Comparison of ENCODE assay signal across 35 cellular contexts in genomic region chr18:61323951-61324350, GRCh38. TPM values are rescaled to one million over a fixed set of nuclear protein-coding genes. Genes with fewer than 3 reads are reported as not detected.
"Had no signal": no experiment of that assay in that cellular context is flagged by ENCODE, and none has a peak within 500 bp of the region (broad histone marks: within the 10 kb centered on the region; RNA-seq: fewer than 3 reads in every experiment).

No MANE protein-coding gene starts in this region.

- H3K36me3 Mint-ChIP-seq: activated naive CD8-positive, alpha-beta T cell; mesothelial cell of epicardium; stimulated activated effector memory CD8-positive, alpha-beta T cell treated with anti-CD3 and anti-CD28 coated beads, Interleukin-12 subunit alpha, Interleukin-12 subunit beta, amount 100 ng/mL, for 72 hours had no signal

- FAIRE-seq: keratinocyte, pancreas, small intestine, TTC549 had no signal

- H3K9me3 Mint-ChIP-seq: nephron progenitor cell; stimulated activated naive CD8-positive, alpha-beta T cell treated with anti-CD3 and anti-CD28 coated beads, Interleukin-15, amount 100 ng/mL, for 72 hours had no signal

- H3K4me3 Mint-ChIP-seq: activated naive CD8-positive, alpha-beta T cell; effector memory CD8-positive, alpha-beta T cell; mesothelial cell of epicardium; naive B cell; nephron progenitor cell; stimulated activated effector memory CD8-positive, alpha-beta T cell treated with anti-CD3 and anti-CD28 coated beads, Interleukin-12 subunit alpha, Interleukin-12 subunit beta, amount 100 ng/mL, for 72 hours; stimulated activated naive CD8-positive, alpha-beta T cell treated with anti-CD3 and anti-CD28 coated beads, Interleukin-15, amount 100 ng/mL, for 72 hours had no signal

- H3K27me3 Mint-ChIP-seq: effector memory CD8-positive, alpha-beta T cell; stimulated activated naive CD8-positive, alpha-beta T cell treated with anti-CD3 and anti-CD28 coated beads, Interleukin-15, amount 100 ng/mL, for 72 hours had no signal

- H3K4me1 Mint-ChIP-seq: mesothelial cell of epicardium; naive B cell; nephron progenitor cell; stimulated activated effector memory CD8-positive, alpha-beta T cell treated with anti-CD3 and anti-CD28 coated beads, Interleukin-12 subunit alpha, Interleukin-12 subunit beta, amount 100 ng/mL, for 72 hours; stimulated activated naive CD8-positive, alpha-beta T cell treated with anti-CD3 and anti-CD28 coated beads, Interleukin-15, amount 100 ng/mL, for 72 hours had no signal

- H3K4me3 ChIP-seq: adrenal gland, body of pancreas, cardiac muscle cell, colonic mucosa, gastroesophageal sphincter, hepatocyte, pancreas, prostate gland, sigmoid colon, thyroid gland, upper lobe of left lung, vagina had no signal

- H3K27me3 ChIP-seq: adrenal gland, body of pancreas, cardiac muscle cell, colonic mucosa, gastroesophageal sphincter, neutrophil, pancreas, sigmoid colon, thyroid gland, upper lobe of left lung, vagina had no signal

- DNase-seq: activated CD4-positive, alpha-beta T cell treated with anti-CD3 and anti-CD28 coated beads for 48 hours; activated CD4-positive, alpha-beta T cell treated with anti-CD3 and anti-CD28 coated beads, Interleukin-2, amount 50 U/mL, for 48 hours; activated CD8-positive, alpha-beta memory T cell treated with anti-CD3 and anti-CD28 coated beads for 24 hours; activated effector memory CD4-positive, alpha-beta T cell treated with Interleukin-2 at 50 U/mL for 16 hours; activated naive CD4-positive, alpha-beta T cell treated with Interleukin-2 at 50 U/mL for 16 hours; adrenal gland; aorta; body of pancreas; cerebellar nuclear complex; colonic mucosa; effector memory CD8-positive, alpha-beta T cell; left colon; naive B cell; nephron progenitor cell; pancreas; sigmoid colon; small intestine; stimulated activated CD4-positive, alpha-beta T cell treated with anti-CD3 and anti-CD28 coated beads, Interleukin-4, amount 100 ng/mL, for 24 hours; stimulated activated naive CD8-positive, alpha-beta T cell treated with anti-CD3 and anti-CD28 coated beads, Interleukin-15, amount 100 ng/mL, for 72 hours; T-helper 9 cell; thyroid gland; upper lobe of left lung; WERI-Rb-1 had no signal

- H3K9me3 ChIP-seq: adrenal gland, body of pancreas, colonic mucosa, neutrophil, pancreas, prostate gland, sigmoid colon, thyroid gland, upper lobe of left lung, vagina had no signal

- H3K27ac ChIP-seq: adrenal gland, body of pancreas, cardiac muscle cell, colonic mucosa, gastroesophageal sphincter, hepatocyte, neutrophil, pancreas, prostate gland, sigmoid colon, thyroid gland, upper lobe of left lung, vagina, WERI-Rb-1 had no signal

- H3K27ac Mint-ChIP-seq: activated naive CD8-positive, alpha-beta T cell; effector memory CD8-positive, alpha-beta T cell; mesothelial cell of epicardium; naive B cell; nephron progenitor cell; stimulated activated effector memory CD8-positive, alpha-beta T cell treated with anti-CD3 and anti-CD28 coated beads, Interleukin-12 subunit alpha, Interleukin-12 subunit beta, amount 100 ng/mL, for 72 hours; stimulated activated naive CD8-positive, alpha-beta T cell treated with anti-CD3 and anti-CD28 coated beads, Interleukin-15, amount 100 ng/mL, for 72 hours had no signal

- H3K4me2 ChIP-seq: hepatocyte had no signal

- H3K79me2 ChIP-seq: hepatocyte had no signal

- ATAC-seq: activated CD4-positive, CD25-positive, alpha-beta regulatory T cell treated with anti-CD3 and anti-CD28 coated beads, Interleukin-2, amount 50 U/mL, for 24 hours; body of pancreas; effector memory CD8-positive, alpha-beta T cell; gastroesophageal sphincter; left colon; pancreas; stimulated activated effector memory CD8-positive, alpha-beta T cell treated with anti-CD3 and anti-CD28 coated beads, Interleukin-12 subunit alpha, Interleukin-12 subunit beta, amount 100 ng/mL, for 72 hours; stimulated activated naive CD8-positive, alpha-beta T cell treated with anti-CD3 and anti-CD28 coated beads, Interleukin-15, amount 100 ng/mL, for 72 hours had no signal

- H3K36me3 ChIP-seq: adrenal gland, cardiac muscle cell, colonic mucosa, gastroesophageal sphincter, neutrophil, pancreas, prostate gland, sigmoid colon, thyroid gland, upper lobe of left lung, vagina, WERI-Rb-1 had no signal

- H2AFZ ChIP-seq: hepatocyte had no signal

- H3K4me1 ChIP-seq: adrenal gland, body of pancreas, colonic mucosa, gastroesophageal sphincter, pancreas, prostate gland, sigmoid colon, thyroid gland, upper lobe of left lung, vagina had no signal

RNA-seq across cellular contexts. Expression of gene CDH20, which starts 9.3 kb away (rescaled TPM):
- total RNA-seq: aorta, cardiac muscle cell, colonic mucosa, left colon, vagina had no signal
- polyA plus RNA-seq: cardiac muscle cell, keratinocyte had no signal
